Comparison of ENCODE assay signal across 9 cellular contexts in genomic region chr1:30758785-30759380, GRCh38. TPM values are rescaled to one million over a fixed set of nuclear protein-coding genes. Genes with fewer than 3 reads are reported as not detected.
A peak's percentile ranks its signal among the peaks of the same experiment; 100 is the strongest.
DNase-seq lines count a peak whose midpoint lies in the region; ATAC-seq, FAIRE-seq and TF ChIP-seq lines count a peak whose summit lies in the region.
"Had no signal": no experiment of that assay in that cellular context is flagged by ENCODE, and none has a peak within 500 bp of the region (broad histone marks: within the 10 kb centered on the region; RNA-seq: fewer than 3 reads in every experiment).

No MANE protein-coding gene starts in this region.

- DNase-seq in Caki2 (ENCODE audit: low read depth) (peak; percentile 14), H54 (ENCODE audit: insufficient read length, low spot score) (peak; percentile 33), SKM-1 treated with dmso at 0.1 percent for 144 hours (lab: John Stamatoyannopoulos, UW; ENCODE audit: unreplicated experiment) (peak; percentile 55), fibroblast of mammary gland (ENCODE audit: low read depth) (peak; percentile 36), DMS79 treated with DMSO at 0.1 percent for 48 hours (lab: John Stamatoyannopoulos, UW) (no peak), NCI-H2081 treated with DMSO at 0.1 percent for 48 hours (lab: John Stamatoyannopoulos, UW) (no peak), NCI-H524 treated with DMSO at 0.1 percent for 48 hours (lab: John Stamatoyannopoulos, UW) (no peak)
- DNase-seq: NCI-H1417 treated with DMSO at 0.1 percent for 48 hours had no signal

- TF ChIP-seq POLR2A in H54 (IDR thresholded peaks at IDR 0.05; ENCODE audit: low read depth, low read length): no peak

- no peak for ATAC-seq in HG02623 (IDR thresholded peaks at IDR 0.05; ENCODE audit: unreplicated experiment)

- TF ChIP-seq CTCF in fibroblast of mammary gland (conservative IDR thresholded peaks at IDR 0.05; ENCODE audit: control insufficient read depth, insufficient read depth, low read depth, low read length): no peak

- no peak overlapping the region for H3K4me3 ChIP-seq in fibroblast of mammary gland (ENCODE audit: control insufficient read depth, low read depth, low read length)

- in situ Hi-C loops in Caki2 (cut with HindIII; ENCODE audit: low pct_unique_long_range_greater_than_20kb, low sequenced_read_pairs): no loop called here

- FAIRE-seq in H54 (lab: Jason Lieb, UNC): no peak

RNA-seq across cellular contexts. Expression of gene LAPTM5, which starts 1.3 kb away (rescaled TPM):
- total RNA-seq in Caki2 (2014; rRNA removed; shearing (Covaris generic); ENCODE audit: low replicate concordance): 0.14 and 0.17 TPM in 2 replicates

RNA-seq across cellular contexts. Expression of gene MATN1, which starts 35.5 kb away (rescaled TPM):
- not detected in 2 replicates for total RNA-seq in Caki2 (2014; rRNA removed; shearing (Covaris generic); ENCODE audit: low replicate concordance)

Comparison
In these comparisons a context has a peak if more than half of its experiments do, and no peak if none do; other contexts are left out.
1. DNase-seq: peak in Caki2 (single experiment), H54 (single experiment), SKM-1 treated with dmso at 0.1 percent for 144 hours (single experiment) and fibroblast of mammary gland (single experiment); none in DMS79 treated with DMSO at 0.1 percent for 48 hours (single experiment), NCI-H2081 treated with DMSO at 0.1 percent for 48 hours (single experiment) and NCI-H524 treated with DMSO at 0.1 percent for 48 hours (single experiment).